In genomic region chr5:172028167-172028566, GRCh38 we compare ENCODE assay signal across 22 cellular contexts.
"Had no signal": no experiment of that assay in that cellular context is flagged by ENCODE, and none has a peak within 500 bp of the region (broad histone marks: within the 10 kb centered on the region; RNA-seq: fewer than 3 reads in every experiment).

No MANE protein-coding gene starts in this region.

- H3K27ac Mint-ChIP-seq: endodermal cell, immature natural killer cell, naive B cell, type B pancreatic cell had no signal

- H3K36me3 Mint-ChIP-seq: type B pancreatic cell had no signal

- ATAC-seq: gastroesophageal sphincter; left ventricle myocardium superior; stimulated activated naive CD8-positive, alpha-beta T cell treated with anti-CD3 and anti-CD28 coated beads, Interleukin-15, Interleukin-2, amounts not matched to agents 100 U/mL and 50 U/mL, for 24 hours had no signal

- H3K27me3 Mint-ChIP-seq: naive B cell, type B pancreatic cell had no signal

- FAIRE-seq: keratinocyte, urothelium cell line had no signal

- H3K36me3 ChIP-seq: gastroesophageal sphincter, neutrophil, right atrium auricular region, suprapubic skin, thyroid gland had no signal

- H3K4me1 ChIP-seq: gastroesophageal sphincter, right atrium auricular region, suprapubic skin, thyroid gland had no signal

- H3K27ac ChIP-seq: coronary artery, gastroesophageal sphincter, neutrophil, right atrium auricular region, suprapubic skin, thyroid gland had no signal

- H3K27me3 ChIP-seq: gastroesophageal sphincter, neutrophil, right atrium auricular region, suprapubic skin, thyroid gland had no signal

- H3K4me2 ChIP-seq: smooth muscle cell had no signal

- H3K9me3 ChIP-seq: gastroesophageal sphincter, neutrophil, right atrium auricular region, suprapubic skin, thyroid gland had no signal

- H3K4me3 Mint-ChIP-seq: endodermal cell, immature natural killer cell, naive B cell, nephron, type B pancreatic cell had no signal

- DNase-seq: effector CD4-positive, alpha-beta T cell; endodermal cell; foreskin fibroblast; glutamatergic neuron; immature natural killer cell; left ventricle myocardium superior; mesendoderm; naive B cell; posterior cingulate gyrus; stimulated activated CD4-positive, alpha-beta T cell treated with anti-CD3 and anti-CD28 coated beads, Interleukin-2, amount 100 ng/mL, for 48 hours; stimulated activated naive CD8-positive, alpha-beta T cell treated with anti-CD3 and anti-CD28 coated beads, Interleukin-15, Interleukin-2, amounts not matched to agents 100 U/mL and 50 U/mL, for 24 hours; thyroid gland had no signal

- H3K4me1 Mint-ChIP-seq: endodermal cell had no signal

- H3K4me3 ChIP-seq: coronary artery, gastroesophageal sphincter, right atrium auricular region, smooth muscle cell, suprapubic skin, thyroid gland had no signal
